In genomic region chr2:127829845-127830246, GRCh38 we compare ENCODE assay signal across 1 cellular context.
TF ChIP-seq lines count a peak whose summit lies in the region.

No MANE protein-coding gene starts in this region.

TF ChIP-seq in GM12878, 131 proteins besides CTCF, POLR2A, EP300 and RAD21 (continued from another document and continues in another):
- TF ChIP-seq E4F1 (IDR thresholded peaks at IDR 0.05; ENCODE audit: borderline replicate concordance, partially characterized antibody) (no peak), RCOR1 (conservative IDR thresholded peaks at IDR 0.05; ENCODE audit: low read depth, low read length) (peak; percentile 64; the same call in 1 of the 2 replicates), SMARCA5 (IDR thresholded peaks at IDR 0.05) (no peak), HDGF (IDR thresholded peaks at IDR 0.05) (no peak), ESRRA (IDR thresholded peaks at IDR 0.05; ENCODE audit: low read length) (no peak), MEF2A (IDR thresholded peaks at IDR 0.05; ENCODE audit: insufficient read depth, low read depth, low read length) (peak; percentile 67; the same call in 1 of the 2 replicates), PBX3 (IDR thresholded peaks at IDR 0.05; ENCODE audit: insufficient replicate concordance, low read depth, low read length) (peak; percentile 43), KAT2A (conservative IDR thresholded peaks at IDR 0.05; ENCODE audit: control insufficient read depth, low read depth, low read length) (no peak), HCFC1 (IDR thresholded peaks at IDR 0.05; ENCODE audit: low read length) (no peak), YY1 (IDR thresholded peaks at IDR 0.05; ENCODE audit: low read depth, low read length) (no peak), IRF4 (IDR thresholded peaks at IDR 0.05; ENCODE audit: low read depth, low read length) (0 out of 2 replicates have a peak, but pooled peaks have one; percentile 62), SIN3A (IDR thresholded peaks at IDR 0.05; ENCODE audit: low read depth, low read length) (no peak), NKRF (conservative IDR thresholded peaks at IDR 0.05) (no peak), MTA2 (IDR thresholded peaks at IDR 0.05; ENCODE audit: low read depth) (peak; percentile 91), CBX5 (IDR thresholded peaks at IDR 0.05; ENCODE audit: low read depth) (peak; percentile 90; the same call in 1 of the 2 replicates), SMAD1 (IDR thresholded peaks at IDR 0.05; ENCODE audit: low read depth, partially characterized antibody) (no peak), JUND (IDR thresholded peaks at IDR 0.05; ENCODE audit: low read depth, low read length) (no peak), ATF7 (IDR thresholded peaks at IDR 0.05; ENCODE audit: low read depth) (peak; percentile 82), HDAC6 (IDR thresholded peaks at IDR 0.05; ENCODE audit: unreplicated experiment) (no peak), NFYA (IDR thresholded peaks at IDR 0.05; ENCODE audit: borderline replicate concordance, low read depth, low read length) (no peak), ATF3 (IDR thresholded peaks at IDR 0.05; ENCODE audit: borderline replicate concordance, extremely low read depth, low read depth, low read length) (no peak), USF1 (IDR thresholded peaks at IDR 0.05; ENCODE audit: borderline replicate concordance, extremely low read length, insufficient read depth, low read depth, low read length) (no peak), CBX3 (IDR thresholded peaks at IDR 0.05; ENCODE audit: borderline replicate concordance, low read depth) (no peak), CBFB (IDR thresholded peaks at IDR 0.05; ENCODE audit: low read depth) (peak; percentile 97), MAX (IDR thresholded peaks at IDR 0.05; ENCODE audit: low read depth, low read length) (no peak), GATAD2B (conservative IDR thresholded peaks at IDR 0.05; ENCODE audit: low read depth) (no peak; the same call in none of the 2 replicates), EED (IDR thresholded peaks at IDR 0.05; ENCODE audit: low read depth) (peak; percentile 80; the same call in 1 of the 2 replicates), PML (IDR thresholded peaks at IDR 0.05; ENCODE audit: low read length) (peak; percentile 54; the same call in 1 of the 2 replicates), ATF2 (IDR thresholded peaks at IDR 0.05; ENCODE audit: low read length) (peak; percentile 93), TCF12 (IDR thresholded peaks at IDR 0.05; ENCODE audit: low read depth, low read length) (peak; percentile 97), SP1 (IDR thresholded peaks at IDR 0.05; ENCODE audit: low read depth, low read length) (peak; percentile 67), CREB1 (IDR thresholded peaks at IDR 0.05; ENCODE audit: low read depth) (peak; percentile 75), STAT1 (conservative IDR thresholded peaks at IDR 0.05) (no peak), GABPA (IDR thresholded peaks at IDR 0.05; ENCODE audit: low read depth) (no peak), BHLHE40 (IDR thresholded peaks at IDR 0.05; ENCODE audit: borderline replicate concordance in 1 of 2, low read depth in 2 of 2, low read length in 1 of 2) (peak; percentile 72 to 76; a peak in 3 of 4 replicates), JUNB (IDR thresholded peaks at IDR 0.05) (peak; percentile 82), FOXM1 (IDR thresholded peaks at IDR 0.05; ENCODE audit: low read depth, low read length) (peak; percentile 89; the same call in 1 of the 2 replicates), MEF2B (IDR thresholded peaks at IDR 0.05; ENCODE audit: partially characterized antibody, poor library complexity, severe bottlenecking) (peak; percentile 49)
- TF ChIP-seq, protein P1, sequence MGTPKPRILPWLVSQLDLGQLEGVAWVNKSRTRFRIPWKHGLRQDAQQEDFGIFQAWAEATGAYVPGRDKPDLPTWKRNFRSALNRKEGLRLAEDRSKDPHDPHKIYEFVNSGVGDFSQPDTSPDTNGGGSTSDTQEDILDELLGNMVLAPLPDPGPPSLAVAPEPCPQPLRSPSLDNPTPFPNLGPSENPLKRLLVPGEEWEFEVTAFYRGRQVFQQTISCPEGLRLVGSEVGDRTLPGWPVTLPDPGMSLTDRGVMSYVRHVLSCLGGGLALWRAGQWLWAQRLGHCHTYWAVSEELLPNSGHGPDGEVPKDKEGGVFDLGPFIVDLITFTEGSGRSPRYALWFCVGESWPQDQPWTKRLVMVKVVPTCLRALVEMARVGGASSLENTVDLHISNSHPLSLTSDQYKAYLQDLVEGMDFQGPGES (IDR thresholded peaks at IDR 0.05), result no peak
- TF ChIP-seq, protein P2, sequence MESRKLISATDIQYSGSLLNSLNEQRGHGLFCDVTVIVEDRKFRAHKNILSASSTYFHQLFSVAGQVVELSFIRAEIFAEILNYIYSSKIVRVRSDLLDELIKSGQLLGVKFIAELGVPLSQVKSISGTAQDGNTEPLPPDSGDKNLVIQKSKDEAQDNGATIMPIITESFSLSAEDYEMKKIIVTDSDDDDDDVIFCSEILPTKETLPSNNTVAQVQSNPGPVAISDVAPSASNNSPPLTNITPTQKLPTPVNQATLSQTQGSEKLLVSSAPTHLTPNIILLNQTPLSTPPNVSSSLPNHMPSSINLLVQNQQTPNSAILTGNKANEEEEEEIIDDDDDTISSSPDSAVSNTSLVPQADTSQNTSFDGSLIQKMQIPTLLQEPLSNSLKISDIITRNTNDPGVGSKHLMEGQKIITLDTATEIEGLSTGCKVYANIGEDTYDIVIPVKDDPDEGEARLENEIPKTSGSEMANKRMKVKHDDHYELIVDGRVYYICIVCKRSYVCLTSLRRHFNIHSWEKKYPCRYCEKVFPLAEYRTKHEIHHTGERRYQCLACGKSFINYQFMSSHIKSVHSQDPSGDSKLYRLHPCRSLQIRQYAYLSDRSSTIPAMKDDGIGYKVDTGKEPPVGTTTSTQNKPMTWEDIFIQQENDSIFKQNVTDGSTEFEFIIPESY (IDR thresholded peaks at IDR 0.05), result no peak
- TF ChIP-seq, protein P3, sequence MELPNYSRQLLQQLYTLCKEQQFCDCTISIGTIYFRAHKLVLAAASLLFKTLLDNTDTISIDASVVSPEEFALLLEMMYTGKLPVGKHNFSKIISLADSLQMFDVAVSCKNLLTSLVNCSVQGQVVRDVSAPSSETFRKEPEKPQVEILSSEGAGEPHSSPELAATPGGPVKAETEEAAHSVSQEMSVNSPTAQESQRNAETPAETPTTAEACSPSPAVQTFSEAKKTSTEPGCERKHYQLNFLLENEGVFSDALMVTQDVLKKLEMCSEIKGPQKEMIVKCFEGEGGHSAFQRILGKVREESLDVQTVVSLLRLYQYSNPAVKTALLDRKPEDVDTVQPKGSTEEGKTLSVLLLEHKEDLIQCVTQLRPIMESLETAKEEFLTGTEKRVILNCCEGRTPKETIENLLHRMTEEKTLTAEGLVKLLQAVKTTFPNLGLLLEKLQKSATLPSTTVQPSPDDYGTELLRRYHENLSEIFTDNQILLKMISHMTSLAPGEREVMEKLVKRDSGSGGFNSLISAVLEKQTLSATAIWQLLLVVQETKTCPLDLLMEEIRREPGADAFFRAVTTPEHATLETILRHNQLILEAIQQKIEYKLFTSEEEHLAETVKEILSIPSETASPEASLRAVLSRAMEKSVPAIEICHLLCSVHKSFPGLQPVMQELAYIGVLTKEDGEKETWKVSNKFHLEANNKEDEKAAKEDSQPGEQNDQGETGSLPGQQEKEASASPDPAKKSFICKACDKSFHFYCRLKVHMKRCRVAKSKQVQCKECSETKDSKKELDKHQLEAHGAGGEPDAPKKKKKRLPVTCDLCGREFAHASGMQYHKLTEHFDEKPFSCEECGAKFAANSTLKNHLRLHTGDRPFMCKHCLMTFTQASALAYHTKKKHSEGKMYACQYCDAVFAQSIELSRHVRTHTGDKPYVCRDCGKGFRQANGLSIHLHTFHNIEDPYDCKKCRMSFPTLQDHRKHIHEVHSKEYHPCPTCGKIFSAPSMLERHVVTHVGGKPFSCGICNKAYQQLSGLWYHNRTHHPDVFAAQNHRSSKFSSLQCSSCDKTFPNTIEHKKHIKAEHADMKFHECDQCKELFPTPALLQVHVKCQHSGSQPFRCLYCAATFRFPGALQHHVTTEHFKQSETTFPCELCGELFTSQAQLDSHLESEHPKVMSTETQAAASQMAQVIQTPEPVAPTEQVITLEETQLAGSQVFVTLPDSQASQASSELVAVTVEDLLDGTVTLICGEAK (IDR thresholded peaks at IDR 0.05; ENCODE audit: borderline replicate concordance), result no peak
- TF ChIP-seq, protein P4, sequence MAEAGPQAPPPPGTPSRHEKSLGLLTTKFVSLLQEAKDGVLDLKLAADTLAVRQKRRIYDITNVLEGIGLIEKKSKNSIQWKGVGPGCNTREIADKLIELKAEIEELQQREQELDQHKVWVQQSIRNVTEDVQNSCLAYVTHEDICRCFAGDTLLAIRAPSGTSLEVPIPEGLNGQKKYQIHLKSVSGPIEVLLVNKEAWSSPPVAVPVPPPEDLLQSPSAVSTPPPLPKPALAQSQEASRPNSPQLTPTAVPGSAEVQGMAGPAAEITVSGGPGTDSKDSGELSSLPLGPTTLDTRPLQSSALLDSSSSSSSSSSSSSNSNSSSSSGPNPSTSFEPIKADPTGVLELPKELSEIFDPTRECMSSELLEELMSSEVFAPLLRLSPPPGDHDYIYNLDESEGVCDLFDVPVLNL (IDR thresholded peaks at IDR 0.05; ENCODE audit: low read depth, low read length), result no peak
- TF ChIP-seq, protein P5, sequence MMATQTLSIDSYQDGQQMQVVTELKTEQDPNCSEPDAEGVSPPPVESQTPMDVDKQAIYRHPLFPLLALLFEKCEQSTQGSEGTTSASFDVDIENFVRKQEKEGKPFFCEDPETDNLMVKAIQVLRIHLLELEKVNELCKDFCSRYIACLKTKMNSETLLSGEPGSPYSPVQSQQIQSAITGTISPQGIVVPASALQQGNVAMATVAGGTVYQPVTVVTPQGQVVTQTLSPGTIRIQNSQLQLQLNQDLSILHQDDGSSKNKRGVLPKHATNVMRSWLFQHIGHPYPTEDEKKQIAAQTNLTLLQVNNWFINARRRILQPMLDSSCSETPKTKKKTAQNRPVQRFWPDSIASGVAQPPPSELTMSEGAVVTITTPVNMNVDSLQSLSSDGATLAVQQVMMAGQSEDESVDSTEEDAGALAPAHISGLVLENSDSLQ (IDR thresholded peaks at IDR 0.05), result peak; percentile 36; the same call in 1 of the 2 replicates
